Comparison of ENCODE assay signal across 22 cellular contexts in genomic region chr6:67863346-67863745, GRCh38.
DNase-seq lines count a peak whose midpoint lies in the region; ATAC-seq and TF ChIP-seq lines count a peak whose summit lies in the region.
"Had no signal": no experiment of that assay in that cellular context is flagged by ENCODE, and none has a peak within 500 bp of the region (broad histone marks: within the 10 kb centered on the region; RNA-seq: fewer than 3 reads in every experiment).

No MANE protein-coding gene starts in this region.

- intact Hi-C loops in upper lobe of right lung (cut with DNase I) = no loop called here

- no peaks in the 10 kb centered on the region for H3K9me3 ChIP-seq in upper lobe of right lung
- H3K9me3 ChIP-seq: BLaER1, HAP-1 had no signal

- H3K4me3 ChIP-seq in upper lobe of right lung = no peak overlapping the region
- H3K4me3 ChIP-seq: BLaER1, HAP-1 had no signal

- peaks cover 0 to 8% of the 10 kb centered on the region in 2 donors for H3K9me3 Mint-ChIP-seq in effector memory CD8-positive, alpha-beta T cell

- H3K27ac ChIP-seq in VCaP (peak overlapping the region; percentile 90), upper lobe of right lung (no peak overlapping the region)
- H3K27ac ChIP-seq: BLaER1 had no signal

- DNase-seq in SIG-M5 treated with dmso at 0.1 percent for 504 hours (lab: John Stamatoyannopoulos, UW; ENCODE audit: unreplicated experiment) (peak; percentile 25), SIG-M5 (lab: John Stamatoyannopoulos, UW) (no peak), M059J (ENCODE audit: low read depth) (peak; percentile 65), upper lobe of right lung (no peak), HuH-7.5 (ENCODE audit: low spot score) (no peak)
- no peak for DNase-seq in effector memory CD8-positive, alpha-beta T cell
- DNase-seq: CD4-positive, CD25-positive, alpha-beta regulatory T cell; DMS79 treated with DMSO at 0.1 percent for 48 hours; GF-D8; GOT3; HFFc6; KBM-7; NCI-H1092 treated with DMSO at 0.1 percent for 48 hours; NCI-H1436; NCI-H187; NCI-H2081 treated with DMSO at 0.1 percent for 48 hours; NCI-H524; Right ventricle myocardium superior; RPMI8226 had no signal

- H3K27ac Mint-ChIP-seq in effector memory CD8-positive, alpha-beta T cell = no peak overlapping the region
- H3K27ac Mint-ChIP-seq: CD4-positive, CD25-positive, alpha-beta regulatory T cell; HFFc6 had no signal

- H3K4me1 ChIP-seq in upper lobe of right lung = no peaks in the 10 kb centered on the region
- H3K4me1 ChIP-seq: BLaER1, HAP-1 had no signal

- H3K4me1 Mint-ChIP-seq in effector memory CD8-positive, alpha-beta T cell (ENCODE audit: low read depth in 2 of 2) = no peaks in the 10 kb centered on the region
- H3K4me1 Mint-ChIP-seq: CD4-positive, CD25-positive, alpha-beta regulatory T cell had no signal

- no peaks in the 10 kb centered on the region for H3K36me3 ChIP-seq in upper lobe of right lung
- H3K36me3 ChIP-seq: BLaER1, HAP-1 had no signal

- TF ChIP-seq CTCF in VCaP (conservative IDR thresholded peaks at IDR 0.05) = no peak
- no peak for TF ChIP-seq CTCF in upper lobe of right lung (IDR thresholded peaks at IDR 0.05)

- no peaks in the 10 kb centered on the region for H3K27me3 ChIP-seq in upper lobe of right lung
- H3K27me3 ChIP-seq: BLaER1 had no signal

- ATAC-seq in effector memory CD8-positive, alpha-beta T cell (replicated peaks) = no peak
- no peak for ATAC-seq in upper lobe of right lung

- no peak overlapping the region for H3K4me3 Mint-ChIP-seq in effector memory CD8-positive, alpha-beta T cell
- H3K4me3 Mint-ChIP-seq: CD4-positive, CD25-positive, alpha-beta regulatory T cell; HFFc6 had no signal

- no peaks in the 10 kb centered on the region for H3K27me3 Mint-ChIP-seq in effector memory CD8-positive, alpha-beta T cell
- H3K27me3 Mint-ChIP-seq: CD4-positive, CD25-positive, alpha-beta regulatory T cell had no signal

- H3K36me3 Mint-ChIP-seq in effector memory CD8-positive, alpha-beta T cell (ENCODE audit: insufficient read depth) = no peaks in the 10 kb centered on the region
- H3K36me3 Mint-ChIP-seq: CD4-positive, CD25-positive, alpha-beta regulatory T cell had no signal

Comparison
In these comparisons a context has a peak if more than half of its experiments do, and no peak if none do; other contexts are left out.
1. DNase-seq: peak in SIG-M5 treated with dmso at 0.1 percent for 504 hours (single experiment) and M059J (single experiment); none in SIG-M5 (single experiment), effector memory CD8-positive, alpha-beta T cell (0 of 3), upper lobe of right lung (single experiment) and HuH-7.5 (single experiment).